Comparison of ENCODE assay signal across 1 cellular context in genomic region chr19:47226426-47227346, GRCh38.
TF ChIP-seq lines count a peak whose summit lies in the region.

No MANE protein-coding gene starts in this region.

TF ChIP-seq in HepG2, 621 proteins besides CTCF, POLR2A, EP300 and RAD21 (continued from another document and continues in another):
- TF ChIP-seq ZNF597 (CRISPR knock-in tag; IDR thresholded peaks at IDR 0.05), result no peak
- TF ChIP-seq ZNF260 (CRISPR knock-in tag; IDR thresholded peaks at IDR 0.05; ENCODE audit: borderline replicate concordance, low read depth), result no peak
- TF ChIP-seq ZNF772 (CRISPR knock-in tag; IDR thresholded peaks at IDR 0.05), result 0 out of 2 replicates have a peak, but pooled peaks have one; percentile 29
- no peak for TF ChIP-seq NBN (conservative IDR thresholded peaks at IDR 0.05)
- TF ChIP-seq ZNF10 (CRISPR knock-in tag; IDR thresholded peaks at IDR 0.05; ENCODE audit: borderline replicate concordance, low read depth), result no peak
- no peak for TF ChIP-seq ATM (IDR thresholded peaks at IDR 0.05; ENCODE audit: borderline replicate concordance)
- no peak for TF ChIP-seq TOE1 (CRISPR knock-in tag; IDR thresholded peaks at IDR 0.05)
- TF ChIP-seq DRAP1 (CRISPR knock-in tag; IDR thresholded peaks at IDR 0.05), result peak; percentile 66
- no peak for TF ChIP-seq ZKSCAN5 (CRISPR knock-in tag; IDR thresholded peaks at IDR 0.05)
- no peak for TF ChIP-seq ZNF296 (CRISPR knock-in tag; conservative IDR thresholded peaks at IDR 0.05)
- no peak for TF ChIP-seq ZSCAN12 (CRISPR knock-in tag; IDR thresholded peaks at IDR 0.05)
- no peak; the same call in 1 of the 2 replicates for TF ChIP-seq GFI1 (CRISPR knock-in tag; IDR thresholded peaks at IDR 0.05; ENCODE audit: borderline replicate concordance)
- no peak for TF ChIP-seq ZFYVE20 (CRISPR knock-in tag; IDR thresholded peaks at IDR 0.05; ENCODE audit: borderline replicate concordance, low read depth)
- TF ChIP-seq, protein P1, sequence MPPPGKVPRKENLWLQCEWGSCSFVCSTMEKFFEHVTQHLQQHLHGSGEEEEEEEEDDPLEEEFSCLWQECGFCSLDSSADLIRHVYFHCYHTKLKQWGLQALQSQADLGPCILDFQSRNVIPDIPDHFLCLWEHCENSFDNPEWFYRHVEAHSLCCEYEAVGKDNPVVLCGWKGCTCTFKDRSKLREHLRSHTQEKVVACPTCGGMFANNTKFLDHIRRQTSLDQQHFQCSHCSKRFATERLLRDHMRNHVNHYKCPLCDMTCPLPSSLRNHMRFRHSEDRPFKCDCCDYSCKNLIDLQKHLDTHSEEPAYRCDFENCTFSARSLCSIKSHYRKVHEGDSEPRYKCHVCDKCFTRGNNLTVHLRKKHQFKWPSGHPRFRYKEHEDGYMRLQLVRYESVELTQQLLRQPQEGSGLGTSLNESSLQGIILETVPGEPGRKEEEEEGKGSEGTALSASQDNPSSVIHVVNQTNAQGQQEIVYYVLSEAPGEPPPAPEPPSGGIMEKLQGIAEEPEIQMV (CRISPR knock-in tag; IDR thresholded peaks at IDR 0.05; ENCODE audit: low read depth), result no peak
- 0 out of 2 replicates have a peak, but pooled peaks have one; percentile 35 for TF ChIP-seq ELF3 (CRISPR knock-in tag; IDR thresholded peaks at IDR 0.05)
- TF ChIP-seq SRSF4 (IDR thresholded peaks at IDR 0.05; ENCODE audit: low read depth, low read length, poor library complexity, severe bottlenecking), result peak; percentile 87
- TF ChIP-seq TIGD3 (CRISPR knock-in tag; IDR thresholded peaks at IDR 0.05; ENCODE audit: borderline replicate concordance), result no peak; the same call in 1 of the 2 replicates
- no peak for TF ChIP-seq ZNF629 (CRISPR knock-in tag; conservative IDR thresholded peaks at IDR 0.05)
- no peak for TF ChIP-seq U2AF1 (optimal IDR thresholded peaks at IDR 0.05; ENCODE audit: low read depth, low read length)
- TF ChIP-seq FOXC1 (CRISPR knock-in tag; IDR thresholded peaks at IDR 0.05; ENCODE audit: borderline replicate concordance), result peak; percentile 69; the same call in 1 of the 2 replicates
- TF ChIP-seq KDM2A (CRISPR knock-in tag; IDR thresholded peaks at IDR 0.05; ENCODE audit: borderline replicate concordance, low read depth), result peak; percentile 49; the same call in 1 of the 2 replicates
- TF ChIP-seq ZNF670 (CRISPR knock-in tag; IDR thresholded peaks at IDR 0.05; ENCODE audit: borderline replicate concordance), result no peak
- no peak for TF ChIP-seq STAT5B (CRISPR knock-in tag; IDR thresholded peaks at IDR 0.05)
- no peak for TF ChIP-seq ZNF460 (CRISPR knock-in tag; IDR thresholded peaks at IDR 0.05; ENCODE audit: borderline replicate concordance)
- TF ChIP-seq ARHGAP35 (CRISPR knock-in tag; IDR thresholded peaks at IDR 0.05; ENCODE audit: borderline replicate concordance), result no peak; the same call in 1 of the 2 replicates
- 0 out of 2 replicates have a peak, but pooled peaks have one; percentile 14 for TF ChIP-seq ZIK1 (CRISPR knock-in tag; IDR thresholded peaks at IDR 0.05; ENCODE audit: borderline replicate concordance, low read depth)
- no peak for TF ChIP-seq NR2F2 (IDR thresholded peaks at IDR 0.05; ENCODE audit: borderline replicate concordance, low read depth)
- TF ChIP-seq, protein P2, sequence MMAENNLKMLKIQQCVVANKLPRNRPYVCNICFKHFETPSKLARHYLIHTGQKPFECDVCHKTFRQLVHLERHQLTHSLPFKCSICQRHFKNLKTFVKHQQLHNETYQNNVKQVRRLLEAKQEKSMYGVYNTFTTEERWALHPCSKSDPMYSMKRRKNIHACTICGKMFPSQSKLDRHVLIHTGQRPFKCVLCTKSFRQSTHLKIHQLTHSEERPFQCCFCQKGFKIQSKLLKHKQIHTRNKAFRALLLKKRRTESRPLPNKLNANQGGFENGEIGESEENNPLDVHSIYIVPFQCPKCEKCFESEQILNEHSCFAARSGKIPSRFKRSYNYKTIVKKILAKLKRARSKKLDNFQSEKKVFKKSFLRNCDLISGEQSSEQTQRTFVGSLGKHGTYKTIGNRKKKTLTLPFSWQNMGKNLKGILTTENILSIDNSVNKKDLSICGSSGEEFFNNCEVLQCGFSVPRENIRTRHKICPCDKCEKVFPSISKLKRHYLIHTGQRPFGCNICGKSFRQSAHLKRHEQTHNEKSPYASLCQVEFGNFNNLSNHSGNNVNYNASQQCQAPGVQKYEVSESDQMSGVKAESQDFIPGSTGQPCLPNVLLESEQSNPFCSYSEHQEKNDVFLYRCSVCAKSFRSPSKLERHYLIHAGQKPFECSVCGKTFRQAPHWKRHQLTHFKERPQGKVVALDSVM (CRISPR knock-in tag; IDR thresholded peaks at IDR 0.05), result no peak
- TF ChIP-seq, protein P3, sequence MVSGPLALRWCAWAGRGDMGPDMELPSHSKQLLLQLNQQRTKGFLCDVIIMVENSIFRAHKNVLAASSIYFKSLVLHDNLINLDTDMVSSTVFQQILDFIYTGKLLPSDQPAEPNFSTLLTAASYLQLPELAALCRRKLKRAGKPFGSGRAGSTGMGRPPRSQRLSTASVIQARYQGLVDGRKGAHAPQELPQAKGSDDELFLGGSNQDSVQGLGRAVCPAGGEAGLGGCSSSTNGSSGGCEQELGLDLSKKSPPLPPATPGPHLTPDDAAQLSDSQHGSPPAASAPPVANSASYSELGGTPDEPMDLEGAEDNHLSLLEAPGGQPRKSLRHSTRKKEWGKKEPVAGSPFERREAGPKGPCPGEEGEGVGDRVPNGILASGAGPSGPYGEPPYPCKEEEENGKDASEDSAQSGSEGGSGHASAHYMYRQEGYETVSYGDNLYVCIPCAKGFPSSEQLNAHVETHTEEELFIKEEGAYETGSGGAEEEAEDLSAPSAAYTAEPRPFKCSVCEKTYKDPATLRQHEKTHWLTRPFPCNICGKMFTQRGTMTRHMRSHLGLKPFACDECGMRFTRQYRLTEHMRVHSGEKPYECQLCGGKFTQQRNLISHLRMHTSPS (CRISPR knock-in tag; IDR thresholded peaks at IDR 0.05; ENCODE audit: low read depth), result no peak
- TF ChIP-seq, protein P4, sequence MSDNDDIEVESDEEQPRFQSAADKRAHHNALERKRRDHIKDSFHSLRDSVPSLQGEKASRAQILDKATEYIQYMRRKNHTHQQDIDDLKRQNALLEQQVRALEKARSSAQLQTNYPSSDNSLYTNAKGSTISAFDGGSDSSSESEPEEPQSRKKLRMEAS (IDR thresholded peaks at IDR 0.05), result no peak
- TF ChIP-seq ASH2L (IDR thresholded peaks at IDR 0.05; ENCODE audit: insufficient read length, low read depth, low read length), result no peak
- no peak for TF ChIP-seq TRIM24 (CRISPR knock-in tag; IDR thresholded peaks at IDR 0.05)
- TF ChIP-seq ZSCAN9 (CRISPR knock-in tag; IDR thresholded peaks at IDR 0.05; ENCODE audit: borderline replicate concordance), result no peak
- no peak for TF ChIP-seq ATF7-NPFF (CRISPR knock-in tag; IDR thresholded peaks at IDR 0.05; ENCODE audit: low read depth)
- TF ChIP-seq ZNF430 (CRISPR knock-in tag; IDR thresholded peaks at IDR 0.05), result 0 out of 2 replicates have a peak, but pooled peaks have one; percentile 5
- TF ChIP-seq JARID2 (CRISPR knock-in tag; IDR thresholded peaks at IDR 0.05; ENCODE audit: insufficient replicate concordance), result no peak
- TF ChIP-seq CREM (IDR thresholded peaks at IDR 0.05), result no peak; the same call in 1 of the 2 replicates
- no peak for TF ChIP-seq CREM (CRISPR knock-in tag; IDR thresholded peaks at IDR 0.05)
- TF ChIP-seq SMC3 (IDR thresholded peaks at IDR 0.05; ENCODE audit: low read length), result no peak
- TF ChIP-seq, protein P5, sequence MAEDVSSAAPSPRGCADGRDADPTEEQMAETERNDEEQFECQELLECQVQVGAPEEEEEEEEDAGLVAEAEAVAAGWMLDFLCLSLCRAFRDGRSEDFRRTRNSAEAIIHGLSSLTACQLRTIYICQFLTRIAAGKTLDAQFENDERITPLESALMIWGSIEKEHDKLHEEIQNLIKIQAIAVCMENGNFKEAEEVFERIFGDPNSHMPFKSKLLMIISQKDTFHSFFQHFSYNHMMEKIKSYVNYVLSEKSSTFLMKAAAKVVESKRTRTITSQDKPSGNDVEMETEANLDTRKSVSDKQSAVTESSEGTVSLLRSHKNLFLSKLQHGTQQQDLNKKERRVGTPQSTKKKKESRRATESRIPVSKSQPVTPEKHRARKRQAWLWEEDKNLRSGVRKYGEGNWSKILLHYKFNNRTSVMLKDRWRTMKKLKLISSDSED (CRISPR knock-in tag; IDR thresholded peaks at IDR 0.05), result no peak
- TF ChIP-seq NONO (IDR thresholded peaks at IDR 0.05), result no peak
- no peak for TF ChIP-seq NONO (CRISPR knock-in tag; conservative IDR thresholded peaks at IDR 0.05)
- no peak for TF ChIP-seq ZNF30 (CRISPR knock-in tag; IDR thresholded peaks at IDR 0.05)
- no peak for TF ChIP-seq ZNF207 (IDR thresholded peaks at IDR 0.05; ENCODE audit: borderline replicate concordance)
- TF ChIP-seq ZNF580 (CRISPR knock-in tag; IDR thresholded peaks at IDR 0.05; ENCODE audit: borderline replicate concordance, low read depth), result peak; percentile 21
- no peak for TF ChIP-seq ZNF841 (CRISPR knock-in tag; IDR thresholded peaks at IDR 0.05; ENCODE audit: borderline replicate concordance)
- TF ChIP-seq ZFP91 (CRISPR knock-in tag; IDR thresholded peaks at IDR 0.05; ENCODE audit: borderline replicate concordance), result no peak; the same call in 1 of the 2 replicates
- peak; percentile 20 for TF ChIP-seq TARDBP (CRISPR knock-in tag; IDR thresholded peaks at IDR 0.05)
- peak; percentile 25; the same call in 1 of the 2 replicates for TF ChIP-seq ZNF605 (CRISPR knock-in tag; IDR thresholded peaks at IDR 0.05)
- TF ChIP-seq, protein P6, sequence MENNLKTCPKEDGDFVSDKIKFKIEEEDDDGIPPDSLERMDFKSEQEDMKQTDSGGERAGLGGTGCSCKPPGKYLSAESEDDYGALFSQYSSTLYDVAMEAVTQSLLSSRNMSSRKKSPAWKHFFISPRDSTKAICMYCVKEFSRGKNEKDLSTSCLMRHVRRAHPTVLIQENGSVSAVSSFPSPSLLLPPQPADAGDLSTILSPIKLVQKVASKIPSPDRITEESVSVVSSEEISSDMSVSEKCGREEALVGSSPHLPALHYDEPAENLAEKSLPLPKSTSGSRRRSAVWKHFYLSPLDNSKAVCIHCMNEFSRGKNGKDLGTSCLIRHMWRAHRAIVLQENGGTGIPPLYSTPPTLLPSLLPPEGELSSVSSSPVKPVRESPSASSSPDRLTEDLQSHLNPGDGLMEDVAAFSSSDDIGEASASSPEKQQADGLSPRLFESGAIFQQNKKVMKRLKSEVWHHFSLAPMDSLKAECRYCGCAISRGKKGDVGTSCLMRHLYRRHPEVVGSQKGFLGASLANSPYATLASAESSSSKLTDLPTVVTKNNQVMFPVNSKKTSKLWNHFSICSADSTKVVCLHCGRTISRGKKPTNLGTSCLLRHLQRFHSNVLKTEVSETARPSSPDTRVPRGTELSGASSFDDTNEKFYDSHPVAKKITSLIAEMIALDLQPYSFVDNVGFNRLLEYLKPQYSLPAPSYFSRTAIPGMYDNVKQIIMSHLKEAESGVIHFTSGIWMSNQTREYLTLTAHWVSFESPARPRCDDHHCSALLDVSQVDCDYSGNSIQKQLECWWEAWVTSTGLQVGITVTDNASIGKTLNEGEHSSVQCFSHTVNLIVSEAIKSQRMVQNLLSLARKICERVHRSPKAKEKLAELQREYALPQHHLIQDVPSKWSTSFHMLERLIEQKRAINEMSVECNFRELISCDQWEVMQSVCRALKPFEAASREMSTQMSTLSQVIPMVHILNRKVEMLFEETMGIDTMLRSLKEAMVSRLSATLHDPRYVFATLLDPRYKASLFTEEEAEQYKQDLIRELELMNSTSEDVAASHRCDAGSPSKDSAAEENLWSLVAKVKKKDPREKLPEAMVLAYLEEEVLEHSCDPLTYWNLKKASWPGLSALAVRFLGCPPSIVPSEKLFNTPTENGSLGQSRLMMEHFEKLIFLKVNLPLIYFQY (CRISPR knock-in tag; IDR thresholded peaks at IDR 0.05; ENCODE audit: borderline replicate concordance), result 0 out of 2 replicates have a peak, but pooled peaks have one; percentile 3
- TF ChIP-seq ATAD3A (CRISPR knock-in tag; IDR thresholded peaks at IDR 0.05), result no peak
- TF ChIP-seq FOSL2 (CRISPR knock-in tag; IDR thresholded peaks at IDR 0.05), result no peak; the same call in 1 of the 2 replicates
- TF ChIP-seq REL (CRISPR knock-in tag; conservative IDR thresholded peaks at IDR 0.05), result no peak
- no peak; the same call in 1 of the 2 replicates for TF ChIP-seq SAFB2 (CRISPR knock-in tag; IDR thresholded peaks at IDR 0.05; ENCODE audit: borderline replicate concordance, low read depth)
- TF ChIP-seq KMT2B (CRISPR knock-in tag; IDR thresholded peaks at IDR 0.05), result no peak
